22 cellular contexts compared by ENCODE assay signal in genomic region chr10:52129410-52130178, GRCh38.
"Had no signal": no experiment of that assay in that cellular context is flagged by ENCODE, and none has a peak within 500 bp of the region (broad histone marks: within the 10 kb centered on the region; RNA-seq: fewer than 3 reads in every experiment).

No MANE protein-coding gene starts in this region.

- H3K4me3 ChIP-seq: MG63 had no signal

- H3K27ac ChIP-seq: RWPE1 had no signal

- DNase-seq: Karpas-422, KG1, MG63, NCI-H1092, NCI-H1105 treated with DMSO at 0.1 percent for 48 hours, NCI-H1417 treated with DMSO at 0.1 percent for 48 hours, NCI-H146, NCI-H1694 treated with DMSO at 0.1 percent for 48 hours, NCI-H1930, NCI-H2081 treated with DMSO at 0.1 percent for 48 hours, NCI-H226, NCI-H446, NCI-H510A, NCI-H524 treated with DMSO at 0.1 percent for 48 hours, NCI-H69, NCI-H774, PC-3, SHP77, SK-N-SH, SW 1271 had no signal

- H3K27me3 ChIP-seq: MG63 had no signal

- ATAC-seq: Panc1, PC-3 had no signal

- H3K9me3 ChIP-seq: MG63, SK-N-SH had no signal

- H3K36me3 ChIP-seq: MG63 had no signal

- H3K4me2 ChIP-seq: SK-N-SH had no signal

- H3K9ac ChIP-seq: SK-N-SH had no signal
